Comparison of ENCODE assay signal across 13 cellular contexts in the genomic region with DNA sequence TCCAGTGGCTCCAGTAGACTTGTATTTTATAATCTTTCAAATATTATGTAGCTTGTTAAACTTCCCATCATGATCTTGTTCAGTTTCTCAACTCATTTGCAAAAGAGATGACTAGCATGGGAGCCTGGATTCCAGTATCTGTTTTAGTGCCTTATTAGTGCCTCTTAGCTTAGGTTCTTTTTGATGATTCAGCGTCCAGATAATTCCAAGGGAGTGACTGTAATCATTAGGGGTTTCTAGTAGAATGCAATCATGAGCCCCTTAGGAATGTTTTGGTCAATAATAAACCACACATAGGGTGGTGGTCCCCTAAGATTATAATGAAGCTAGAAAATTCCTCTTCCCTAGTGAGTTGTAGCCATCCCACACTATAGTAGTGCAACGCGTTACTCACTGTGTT. TPM values are rescaled to one million over a fixed set of nuclear protein-coding genes. Genes with fewer than 3 reads are reported as not detected.
A peak's percentile ranks its signal among the peaks of the same experiment; 100 is the strongest.
DNase-seq lines count a peak whose midpoint lies in the region; ATAC-seq and TF ChIP-seq lines count a peak whose summit lies in the region.
"Had no signal": no experiment of that assay in that cellular context is flagged by ENCODE, and none has a peak within 500 bp of the region (broad histone marks: within the 10 kb centered on the region; RNA-seq: fewer than 3 reads in every experiment).

No MANE protein-coding gene starts in this region.

- intact Hi-C loops in PC-9 (cut with micrococcal nuclease; ENCODE audit: unreplicated experiment), result no loop called here
- intact Hi-C loops in left colon (cut with DNase I, micrococcal nuclease), result no loop called here

- H3K27me3 Mint-ChIP-seq in progenitor cell of endocrine pancreas, result no peaks in the 10 kb centered on the region

- no peak overlapping the region for H3K4me3 ChIP-seq in PC-9
- H3K4me3 ChIP-seq: HAP-1 had no signal

- DNase-seq in GM04503 (ENCODE audit: low read depth), result peak; percentile 91
- no peak for DNase-seq in PC-9
- no peak for DNase-seq in progenitor cell of endocrine pancreas (ENCODE audit: low spot score, unreplicated experiment)
- no peak for DNase-seq in stimulated activated CD4-positive, alpha-beta T cell treated with anti-CD3 and anti-CD28 coated beads, Interleukin-12 subunit alpha, Interleukin-12 subunit beta, amount 100 ng/mL, for 4 hours
- no peak for DNase-seq in left colon
- no peak for DNase-seq in NCI-H526 treated with DMSO at 0.1 percent for 48 hours (lab: John Stamatoyannopoulos, UW)
- DNase-seq: activated CD4-positive, alpha-beta T cell treated with anti-CD3 and anti-CD28 coated beads for 4 hours; activated naive CD4-positive, alpha-beta T cell treated with anti-CD3 and anti-CD28 coated beads for 36 hours; NCI-H1930; SIG-M5 had no signal

- H3K36me3 ChIP-seq in PC-9 (ENCODE audit: low read depth), result no peaks in the 10 kb centered on the region
- H3K36me3 ChIP-seq: HAP-1 had no signal

- peaks cover 65% of the 10 kb centered on the region for H4K20me1 ChIP-seq in PC-9 (ENCODE audit: insufficient read depth)

- POLR2A ChIA-PET in PC-9 (lab: Charles Lee; ENCODE audit: unreplicated experiment), result interaction anchor here (0.7 kb wide), 1 partner anchor 48 kb away, joined by 5 read pairs; no protein-coding TSS in a partner anchor

- peaks cover 39% of the 10 kb centered on the region for H3K4me1 Mint-ChIP-seq in progenitor cell of endocrine pancreas (ENCODE audit: low read depth)

- CTCF ChIA-PET in PC-9 (lab: Charles Lee), result interaction anchor here (0.7 kb wide), 1 partner anchor 72 kb away, joined by 4 read pairs; no protein-coding TSS in a partner anchor

- peak overlapping the region; percentile 75 for H3K27ac Mint-ChIP-seq in progenitor cell of endocrine pancreas
- H3K27ac Mint-ChIP-seq: activated naive CD4-positive, alpha-beta T cell treated with anti-CD3 and anti-CD28 coated beads for 36 hours had no signal

- peak overlapping the region; percentile 51; the same call in 1 of the 2 replicates for H3K4me2 ChIP-seq in PC-9

- H3K27ac ChIP-seq in PC-9, result peak overlapping the region; percentile 56

- H2AFZ ChIP-seq in PC-9, result no peak overlapping the region

- H3F3A ChIP-seq in PC-9 (ENCODE audit: insufficient read depth, low read depth), result peaks cover 13% of the 10 kb centered on the region; the same call in 1 of the 2 replicates

- no TSS peak for BruUV-seq in PC-9 (replicated peaks; lab: Mats Ljungman, UMichigan)

- no peaks in the 10 kb centered on the region for H3K9me3 ChIP-seq in PC-9 (ENCODE audit: insufficient read depth, low read depth)
- H3K9me3 ChIP-seq: HAP-1 had no signal

- no peak for TF ChIP-seq CTCF in PC-9 (conservative IDR thresholded peaks at IDR 0.05)
- no peak for TF ChIP-seq CTCF in progenitor cell of endocrine pancreas (IDR thresholded peaks at IDR 0.05; ENCODE audit: unreplicated experiment)

- peaks cover 50% of the 10 kb centered on the region for H3K4me1 ChIP-seq in PC-9 (replicated peaks; ENCODE audit: insufficient read depth)

- peaks cover 3% of the 10 kb centered on the region for H3K36me3 Mint-ChIP-seq in progenitor cell of endocrine pancreas (ENCODE audit: insufficient read depth)

- H3K9me2 ChIP-seq in PC-9 (ENCODE audit: insufficient read depth), result no peaks in the 10 kb centered on the region

- no peak overlapping the region for H3K4me3 Mint-ChIP-seq in progenitor cell of endocrine pancreas (ENCODE audit: low read depth)
- H3K4me3 Mint-ChIP-seq: activated naive CD4-positive, alpha-beta T cell treated with anti-CD3 and anti-CD28 coated beads for 36 hours had no signal

- H3K9me3 Mint-ChIP-seq in progenitor cell of endocrine pancreas (ENCODE audit: low read depth), result no peaks in the 10 kb centered on the region
- H3K9me3 Mint-ChIP-seq: activated naive CD4-positive, alpha-beta T cell treated with anti-CD3 and anti-CD28 coated beads for 36 hours had no signal

- H3K27me3 ChIP-seq in PC-9 (ENCODE audit: insufficient read depth, low read depth), result no peaks in the 10 kb centered on the region

- ATAC-seq in esophagus mucosa, result peak; percentile 46
- no peak for ATAC-seq in left colon
- ATAC-seq in GM18861 (IDR thresholded peaks at IDR 0.05; ENCODE audit: unreplicated experiment), result no peak

- H3K79me2 ChIP-seq in PC-9 (ENCODE audit: low read depth), result peaks cover 100% of the 10 kb centered on the region

RNA-seq across cellular contexts. Expression of a gene that starts 7.0 kb away (rescaled TPM):
- total RNA-seq in PC-9 (2021) (48.8 and 55.5 TPM in 2 replicates), esophagus mucosa (25.8 TPM), progenitor cell of endocrine pancreas (47.7 and 50.6 TPM in 2 replicates), left colon (100 to 1,000 TPM; 103 to 111 TPM)
